23 cellular contexts compared by ENCODE assay signal in the genomic region with DNA sequence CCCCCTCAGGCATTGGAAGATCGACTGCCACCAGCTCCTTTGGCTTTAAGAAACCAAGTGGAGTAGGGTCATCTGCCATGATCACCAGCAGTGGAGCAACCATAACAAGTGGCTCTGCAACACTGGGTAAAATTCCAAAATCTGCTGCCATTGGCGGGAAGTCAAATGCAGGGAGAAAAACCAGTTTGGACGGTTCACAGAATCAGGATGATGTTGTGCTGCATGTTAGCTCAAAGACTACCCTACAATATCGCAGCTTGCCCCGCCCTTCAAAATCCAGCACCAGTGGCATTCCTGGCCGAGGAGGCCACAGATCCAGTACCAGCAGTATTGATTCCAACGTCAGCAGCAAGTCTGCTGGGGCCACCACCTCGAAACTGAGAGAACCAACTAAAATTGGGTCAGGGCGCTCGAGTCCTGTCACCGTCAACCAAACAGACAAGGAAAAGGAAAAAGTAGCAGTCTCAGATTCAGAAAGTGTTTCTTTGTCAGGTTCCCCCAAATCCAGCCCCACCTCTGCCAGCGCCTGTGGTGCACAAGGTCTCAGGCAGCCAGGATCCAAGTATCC.
A peak's percentile ranks its signal among the peaks of the same experiment; 100 is the strongest.
DNase-seq lines count a peak whose midpoint lies in the region; ATAC-seq and TF ChIP-seq lines count a peak whose summit lies in the region.
"Had no signal": no experiment of that assay in that cellular context is flagged by ENCODE, and none has a peak within 500 bp of the region (broad histone marks: within the 10 kb centered on the region; RNA-seq: fewer than 3 reads in every experiment).

No MANE protein-coding gene starts in this region.

- no peak overlapping the region for H3K4me3 ChIP-seq in LNCaP clone FGC (ENCODE audit: low read depth, low read length)
- H3K4me3 ChIP-seq: BLaER1, K562, MG63, Peyer's patch, SJCRH30 had no signal

- H3K4me3 Mint-ChIP-seq in chondrocyte (ENCODE audit: unreplicated experiment): no peak overlapping the region
- H3K4me3 Mint-ChIP-seq: CD4-positive, alpha-beta T cell had no signal

- no peaks in the 10 kb centered on the region for H3K27me3 Mint-ChIP-seq in chondrocyte (ENCODE audit: low read depth)
- H3K27me3 Mint-ChIP-seq: CD4-positive, alpha-beta T cell had no signal

- ATAC-seq in HG03159 (IDR thresholded peaks at IDR 0.05; ENCODE audit: unreplicated experiment) (no peak), GM21526 (IDR thresholded peaks at IDR 0.05; ENCODE audit: low FRiP score, unreplicated experiment) (no peak)
- ATAC-seq: HCT116, K562, SK-N-SH treated with all-trans-retinoic acid at 6 μM for 48 hours had no signal

- peaks cover 1% of the 10 kb centered on the region for H3K9me3 Mint-ChIP-seq in chondrocyte (ENCODE audit: low read depth)
- H3K9me3 Mint-ChIP-seq: CD4-positive, alpha-beta T cell had no signal

- H3K27ac Mint-ChIP-seq in chondrocyte (ENCODE audit: unreplicated experiment): no peak overlapping the region
- H3K27ac Mint-ChIP-seq: CD4-positive, alpha-beta T cell had no signal

- no peak for TF ChIP-seq CTCF in C4-2B (conservative IDR thresholded peaks at IDR 0.05)
- no peak for TF ChIP-seq CTCF in LNCaP clone FGC (IDR thresholded peaks at IDR 0.05; ENCODE audit: control insufficient read depth, extremely low read depth, insufficient read depth)
- TF ChIP-seq CTCF in chondrocyte (IDR thresholded peaks at IDR 0.05): no peak

- peak; percentile 85 for DNase-seq in LNCaP clone FGC (ENCODE audit: low read depth)
- DNase-seq in chondrocyte (ENCODE audit: low spot score): peak; percentile 56
- DNase-seq in mesenteric fat pad (ENCODE audit: low spot score): peak; percentile 57
- no peak for DNase-seq in OCI-M1 (lab: John Stamatoyannopoulos, UW)
- DNase-seq in activated CD4-positive, alpha-beta T cell treated with anti-CD3 and anti-CD28 coated beads for 48 hours: no peak
- DNase-seq: CD4-positive, alpha-beta T cell; DMS53; Kasumi-1; MG63; NCI-H1105 treated with DMSO at 0.1 percent for 48 hours; NCI-H146; NCI-H2029; NCI-H2227 treated with DMSO at 0.1 percent for 48 hours; NCI-H526 treated with DMSO at 0.1 percent for 48 hours; Peyer's patch; SJCRH30 had no signal

- H3K27ac ChIP-seq in C4-2B: peak overlapping the region; percentile 56
- H3K27ac ChIP-seq: BLaER1, Peyer's patch, SJCRH30 had no signal

- peaks cover 25% of the 10 kb centered on the region for H3K4me1 Mint-ChIP-seq in chondrocyte (ENCODE audit: low read depth)

- peaks cover 5% of the 10 kb centered on the region for H3K36me3 Mint-ChIP-seq in chondrocyte (ENCODE audit: low read depth)

Comparison
In these comparisons a context has a peak if more than half of its experiments do, and no peak if none do; other contexts are left out.
1. DNase-seq: peak in LNCaP clone FGC (single experiment), chondrocyte (single experiment) and mesenteric fat pad (single experiment); none in OCI-M1 (single experiment) and activated CD4-positive, alpha-beta T cell treated with anti-CD3 and anti-CD28 coated beads for 48 hours (single experiment).